ENCODE assay signal across 8 cellular contexts in genomic region chr19:41263042-41263849, GRCh38. TPM values are rescaled to one million over a fixed set of nuclear protein-coding genes. Genes with fewer than 3 reads are reported as not detected.
DNase-seq lines count a peak whose midpoint lies in the region; ATAC-seq, FAIRE-seq and TF ChIP-seq lines count a peak whose summit lies in the region.

No MANE protein-coding gene starts in this region.

- peaks cover 37% of the 10 kb centered on the region for H3K4me1 Mint-ChIP-seq in memory B cell

- ATAC-seq in HG02610 (IDR thresholded peaks at IDR 0.05; ENCODE audit: unreplicated experiment) (peak; percentile 9), memory B cell (ENCODE audit: low read depth) (peak; percentile 34)

- FAIRE-seq in D721Med (lab: Jason Lieb, UNC) = no peak

- DNase-seq in NCI-H2171 treated with DMSO at 0.1 percent for 48 hours (lab: John Stamatoyannopoulos, UW) = peak; percentile 86
- DNase-seq in activated CD4-positive, alpha-beta T cell treated with anti-CD3 and anti-CD28 coated beads, Interleukin-2, amount 50 U/mL, for 4 hours = peak; percentile 67 to 73
- DNase-seq in dermis microvascular lymphatic vessel endothelial cell (ENCODE audit: low read depth in 2 of 2) = peak; percentile 24 to 77
- peak; percentile 77 to 81 for DNase-seq in memory B cell (ENCODE audit: low spot score in 2 of 2)
- peak; percentile 52 for DNase-seq in stimulated activated CD8-positive, alpha-beta memory T cell treated with anti-CD3 and anti-CD28 coated beads, Interleukin-15, amount 100 ng/mL, for 1 hour (ENCODE audit: low read depth)
- DNase-seq in D721Med (ENCODE audit: insufficient read length, low spot score) = no peak

- TF ChIP-seq CTCF in D721Med (IDR thresholded peaks at IDR 0.05; ENCODE audit: insufficient read depth, missing control alignments) = no peak

- peak; percentile 23 for TF ChIP-seq POLR2A in GM10847 (IDR thresholded peaks at IDR 0.05; ENCODE audit: extremely low read depth, insufficient read length)

- H3K9me3 Mint-ChIP-seq in memory B cell = no peaks in the 10 kb centered on the region

- H3K4me3 Mint-ChIP-seq in memory B cell = peak overlapping the region; percentile 97

- H3K27me3 Mint-ChIP-seq in memory B cell = no peaks in the 10 kb centered on the region

- H3K36me3 Mint-ChIP-seq in memory B cell = peaks cover 3% of the 10 kb centered on the region

- peak overlapping the region; percentile 99 for H3K27ac Mint-ChIP-seq in memory B cell

RNA-seq across cellular contexts. Expression of gene HNRNPUL1, which starts 0.9 kb away (rescaled TPM):
- total RNA-seq in dermis microvascular lymphatic vessel endothelial cell = 49.6 and 64.0 TPM in 2 replicates

RNA-seq across cellular contexts. Expression of gene AXL, which starts 44.2 kb away (rescaled TPM):
- total RNA-seq in dermis microvascular lymphatic vessel endothelial cell = 5.8 and 24.9 TPM in 2 replicates

RNA-seq across cellular contexts. Expression of gene CCDC97, which starts 46.7 kb away (rescaled TPM):
- total RNA-seq in dermis microvascular lymphatic vessel endothelial cell = 4.5 and 7.7 TPM in 2 replicates
